Comparison of ENCODE assay signal across 8 cellular contexts in genomic region chr6:32700391-32701040, GRCh38. TPM values are rescaled to one million over a fixed set of nuclear protein-coding genes. Genes with fewer than 3 reads are reported as not detected.
DNase-seq lines count a peak whose midpoint lies in the region; ATAC-seq and TF ChIP-seq lines count a peak whose summit lies in the region.

No MANE protein-coding gene starts in this region.

- H3K27me3 Mint-ChIP-seq in Caco-2 (ENCODE audit: insufficient read depth, unreplicated experiment), result peaks cover 10% of the 10 kb centered on the region

- H3K36me3 ChIP-seq in Caco-2 (ENCODE audit: control insufficient read depth, insufficient read depth, low read length) (no peaks in the 10 kb centered on the region), hepatocyte (replicated peaks; ENCODE audit: insufficient read depth, low read depth) (no peaks in the 10 kb centered on the region), gastrocnemius medialis (no peaks in the 10 kb centered on the region)

- H3K27ac ChIP-seq in hepatocyte (no peak overlapping the region), gastrocnemius medialis (no peak overlapping the region)

- intact Hi-C loops in Caco-2 (cut with micrococcal nuclease; ENCODE audit: unreplicated experiment) (loop anchor here (1.0 to 5.0 kb wide), 4 partner anchors 33 to 455 kb away; partner anchors contain the start of gene HLA-DQB1), gastrocnemius medialis (cut with DNase I; ENCODE audit: low total_unique reads) (loop anchor here (2.0 to 5.0 kb wide), 2 partner anchors 268 to 286 kb away; no protein-coding TSS in a partner anchor)

- no peaks in the 10 kb centered on the region for H3K9me3 Mint-ChIP-seq in Caco-2 (ENCODE audit: unreplicated experiment)

- DNase-seq in Caco-2 (peak; percentile 31 to 67), HEK293T (ENCODE audit: extremely low spot score) (peak; percentile 61), NOMO-1 treated with dmso at 0.1 percent for 144 hours (lab: John Stamatoyannopoulos, UW; ENCODE audit: unreplicated experiment) (peak; percentile 12), astrocyte of the hippocampus (ENCODE audit: low read depth, low spot score) (peak; percentile 72), hepatocyte (ENCODE audit: low spot score) (peak; percentile 78), gastrocnemius medialis (peak in 1 of 2 donors; percentile 13), NK-92 (lab: John Stamatoyannopoulos, UW; ENCODE audit: unreplicated experiment) (no peak)

- ATAC-seq in gastrocnemius medialis (peak; percentile 33 to 50), GM19467 (IDR thresholded peaks at IDR 0.05; ENCODE audit: unreplicated experiment) (no peak)

- H3K4me1 Mint-ChIP-seq in Caco-2 (ENCODE audit: low read depth, unreplicated experiment), result no peaks in the 10 kb centered on the region

- no peaks in the 10 kb centered on the region for H3K79me2 ChIP-seq in hepatocyte

- H2AFZ ChIP-seq in hepatocyte, result peak overlapping the region; percentile 38

- H3K4me3 Mint-ChIP-seq in Caco-2 (ENCODE audit: unreplicated experiment), result no peak overlapping the region

- no peaks in the 10 kb centered on the region for H4K20me1 ChIP-seq in hepatocyte (ENCODE audit: insufficient read depth, poor library complexity, severe bottlenecking)

- peak; percentile 28 to 41 for TF ChIP-seq CTCF in Caco-2 (IDR thresholded peaks at IDR 0.05; ENCODE audit: insufficient read depth in 1 of 2, low read depth in 1 of 2, low read length in 1 of 2, severe bottlenecking in 1 of 2, unreplicated experiment in 1 of 2)
- TF ChIP-seq CTCF in hepatocyte (IDR thresholded peaks at IDR 0.05; ENCODE audit: poor library complexity), result peak; percentile 73
- TF ChIP-seq CTCF in gastrocnemius medialis (IDR thresholded peaks at IDR 0.05 in 4 of 5, conservative IDR thresholded peaks at IDR 0.05 in 1 of 5), result peak in 4 of 5 experiments; percentile 22 to 58 (median 40)

- WGBS in hepatocyte (ENCODE audit: low lambda C conversion rate, missing lambda C conversion rate), result 40% methylated on average over 6 of the region's 6 CpGs

- TF ChIP-seq POLR2A in gastrocnemius medialis (IDR thresholded peaks at IDR 0.05), result no peak

- no peak overlapping the region for H3K27ac Mint-ChIP-seq in Caco-2 (ENCODE audit: unreplicated experiment)

- no peaks in the 10 kb centered on the region for H3K9me2 ChIP-seq in hepatocyte (replicated peaks; ENCODE audit: insufficient read depth)

- H3K4me3 ChIP-seq in Caco-2 (ENCODE audit: low read depth, low read length) (no peak overlapping the region), hepatocyte (no peak overlapping the region), gastrocnemius medialis (no peak overlapping the region)

- POLR2A ChIA-PET in Caco-2 (lab: Charles Lee) (no interaction called here), HEK293T (lab: Yijun Ruan, JAX) (no interaction called here)

- CTCF ChIA-PET in Caco-2 (lab: Charles Lee) (interaction anchor here (0.8 to 1.0 kb wide), 3 partner anchors 17 to 87 kb away, joined by 3 to 11 read pairs (median 3); no protein-coding TSS in a partner anchor), HEK293T (lab: Yijun Ruan, JAX) (interaction anchor here (0.7 to 3.0 kb wide), 15 partner anchors 9 to 286 kb away, joined by 3 to 20 read pairs (median 3); no protein-coding TSS in a partner anchor)

- H3K27me3 ChIP-seq in Caco-2 (replicated peaks; ENCODE audit: control insufficient read depth, insufficient read depth, low read length) (no peaks in the 10 kb centered on the region), hepatocyte (peaks cover 16% of the 10 kb centered on the region), gastrocnemius medialis (peaks cover 0 to 4% (median 3%) of the 10 kb centered on the region in 3 donors)

- no TSS peak for BruUV-seq in Caco-2 (replicated peaks; lab: Mats Ljungman, UMichigan)

- H3K36me3 Mint-ChIP-seq in Caco-2 (ENCODE audit: insufficient read depth, unreplicated experiment), result no peaks in the 10 kb centered on the region

- peak overlapping the region; percentile 62 for H3K4me2 ChIP-seq in hepatocyte

- in situ Hi-C loops in gastrocnemius medialis (cut with MboI; ENCODE audit: low sequenced_read_pairs in 4 of 4), result no loop called here

- H3K4me1 ChIP-seq in Caco-2 (no peaks in the 10 kb centered on the region), hepatocyte (ENCODE audit: insufficient read depth) (no peaks in the 10 kb centered on the region), gastrocnemius medialis (no peaks in the 10 kb centered on the region)

- H3K9me3 ChIP-seq in Caco-2 (0 out of 2 replicates have a peak, but pooled peaks cover 7% of the 10 kb centered on the region), hepatocyte (ENCODE audit: low read depth) (no peaks in the 10 kb centered on the region), gastrocnemius medialis (no peaks in the 10 kb centered on the region)

TF ChIP-seq in HEK293T, 16 proteins besides CTCF, POLR2A, EP300 and RAD21:
- TF ChIP-seq HDGF (IDR thresholded peaks at IDR 0.05; ENCODE audit: borderline replicate concordance) (no peak), ZNF384 (IDR thresholded peaks at IDR 0.05) (no peak), ARNT (IDR thresholded peaks at IDR 0.05) (no peak), ELF4 (IDR thresholded peaks at IDR 0.05) (no peak), NFRKB (IDR thresholded peaks at IDR 0.05) (no peak), FOXM1 (IDR thresholded peaks at IDR 0.05; ENCODE audit: borderline replicate concordance) (no peak), L3MBTL2 (conservative IDR thresholded peaks at IDR 0.05) (no peak)
TF ChIP-seq in HEK293T: peak in this region for 0.

RNA-seq across cellular contexts. Expression of gene HLA-DQB1, which starts 34.1 kb away (rescaled TPM):
- total RNA-seq in Caco-2 (2022), result not detected in 2 replicates
- total RNA-seq in hepatocyte, result 12.0 and 12.2 TPM in 2 replicates
- 13.0 and 15.2 TPM in 2 replicates for polyA plus RNA-seq in hepatocyte
- 1 to 10 TPM in 2 of 4 donors, under 1 TPM in 2; 0.22 to 2.2 (median 0.91) TPM for total RNA-seq in gastrocnemius medialis

RNA-seq across cellular contexts. Expression of gene HLA-DQA2, which starts 40.7 kb away (rescaled TPM):
- total RNA-seq in Caco-2 (2022) (not detected in 2 replicates), hepatocyte (not detected in 2 replicates), gastrocnemius medialis (under 1 TPM in 1 of 4 donors, not detected in 3; 0.49 TPM)
- not detected in 2 replicates for polyA plus RNA-seq in hepatocyte
